In the genomic region with DNA sequence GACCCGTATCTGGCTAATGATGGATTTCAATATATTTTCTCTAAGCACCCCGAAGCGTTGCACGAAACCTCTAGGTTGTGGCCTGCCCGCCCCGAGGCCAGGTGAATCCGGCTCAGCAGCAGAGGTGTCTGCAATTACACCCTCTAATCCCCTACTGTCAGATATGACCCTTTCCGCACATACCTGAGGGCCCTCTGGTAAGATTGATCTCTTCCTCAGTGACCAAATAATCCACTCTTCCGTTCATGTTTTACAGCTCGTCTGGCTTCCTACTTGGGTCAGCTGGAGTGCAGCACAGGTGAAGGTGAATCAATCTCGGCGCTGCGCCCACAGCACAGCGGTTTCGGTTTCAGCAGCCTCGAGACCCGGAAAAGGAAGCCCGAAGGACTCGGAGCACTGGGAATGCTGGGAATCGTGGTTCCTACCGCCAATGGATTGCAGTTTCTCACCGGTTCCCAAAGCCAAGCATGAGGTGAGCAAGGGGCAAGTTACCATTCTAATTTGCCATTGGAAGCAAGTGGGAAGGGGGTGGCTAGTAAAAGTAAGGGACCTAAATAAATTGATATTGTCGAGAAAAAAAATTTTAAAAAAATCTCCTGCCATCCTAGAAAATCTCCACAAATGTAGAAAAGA, we compare ENCODE assay signal across 8 cellular contexts. TPM values are rescaled to one million over a fixed set of nuclear protein-coding genes. Genes with fewer than 3 reads are reported as not detected.
A peak's percentile ranks its signal among the peaks of the same experiment; 100 is the strongest.
DNase-seq lines count a peak whose midpoint lies in the region; ATAC-seq and TF ChIP-seq lines count a peak whose summit lies in the region.

A gene with protein sequence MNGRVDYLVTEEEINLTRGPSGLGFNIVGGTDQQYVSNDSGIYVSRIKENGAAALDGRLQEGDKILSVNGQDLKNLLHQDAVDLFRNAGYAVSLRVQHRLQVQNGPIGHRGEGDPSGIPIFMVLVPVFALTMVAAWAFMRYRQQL (minus strand): TSS at position 374 of the 633 bp plus-strand sequence. CDS start 127 bp downstream, at position 247.

- H3K4me2 ChIP-seq in neural progenitor cell = peak within 1 kb of the TSS; percentile 90

- ATAC-seq in gastroesophageal sphincter (peak; percentile 76), HG03457 (IDR thresholded peaks at IDR 0.05; ENCODE audit: unreplicated experiment) (no peak)

- H3K9ac ChIP-seq in neural progenitor cell = peak within 1 kb of the TSS; percentile 27

- H3F3A ChIP-seq in neural progenitor cell (ENCODE audit: low read depth) = no peaks in the 10 kb centered on the region

- peaks cover 46% of the 10 kb centered on the region for H3K79me2 ChIP-seq in neural progenitor cell (ENCODE audit: low read depth)

- H3K27ac ChIP-seq in gastroesophageal sphincter (peak within 1 kb of the TSS in 3 of 4 donors; percentile 21 to 78 (median 71)), neural progenitor cell (no peak within 1 kb of the TSS), stomach (peak within 1 kb of the TSS; percentile 59 to 91 (median 86))

- H3K4me3 ChIP-seq in GM12875 (ENCODE audit: low read depth, low read length) = peak within 1 kb of the TSS; percentile 49
- H3K4me3 ChIP-seq in gastroesophageal sphincter = peak within 1 kb of the TSS; percentile 75 to 86
- peak within 1 kb of the TSS; percentile 84 for H3K4me3 ChIP-seq in neural progenitor cell
- peak within 1 kb of the TSS; percentile 48 to 92 (median 70) for H3K4me3 ChIP-seq in stomach

- TF ChIP-seq POLR2A in gastroesophageal sphincter (IDR thresholded peaks at IDR 0.05) (no peak), stomach (IDR thresholded peaks at IDR 0.05) (no peak)

- H3K36me3 ChIP-seq in gastroesophageal sphincter = peaks cover 0 to 6% of the 10 kb centered on the region in 2 donors
- H3K36me3 ChIP-seq in neural progenitor cell = no peaks in the 10 kb centered on the region
- H3K36me3 ChIP-seq in stomach = peaks cover 0 to 13% (median 2%) of the 10 kb centered on the region in 4 donors

- H3K9me3 Mint-ChIP-seq in neural progenitor cell = no peaks in the 10 kb centered on the region

- peak within 1 kb of the TSS; percentile 96 for H2AFZ ChIP-seq in neural progenitor cell (replicated peaks)

- peaks cover 5% of the 10 kb centered on the region for H4K20me1 ChIP-seq in neural progenitor cell (ENCODE audit: low read depth)

- DNase-seq in HuH-7 (ENCODE audit: low spot score) = peak; percentile 79
- peak; percentile 79 for DNase-seq in RPMI8226
- peak; percentile 57 for DNase-seq in activated naive CD4-positive, alpha-beta T cell treated with Interleukin-2 at 50 U/mL for 16 hours
- peak; percentile 62 for DNase-seq in neural progenitor cell (ENCODE audit: low spot score)
- peak; percentile 90 for DNase-seq in stomach

- TF ChIP-seq EP300 in gastroesophageal sphincter (IDR thresholded peaks at IDR 0.05) (no peak), stomach (IDR thresholded peaks at IDR 0.05) (no peak)

- peak within 1 kb of the TSS; percentile 99 for H3K4me3 Mint-ChIP-seq in neural progenitor cell

- H3K27ac Mint-ChIP-seq in neural progenitor cell = peak within 1 kb of the TSS; percentile 74

- no peaks in the 10 kb centered on the region for H3K36me3 Mint-ChIP-seq in neural progenitor cell

- no peaks in the 10 kb centered on the region for H3K27me3 ChIP-seq in gastroesophageal sphincter
- no peaks in the 10 kb centered on the region for H3K27me3 ChIP-seq in neural progenitor cell
- H3K27me3 ChIP-seq in stomach = no peaks in the 10 kb centered on the region

- WGBS in gastroesophageal sphincter (ENCODE audit: low coverage in 1 of 2), 2 donors = 0% methylated on average over 13 to 20 of the region's 23 CpGs
- WGBS in stomach, 5 donors = 0 to 1% (median 1%) methylated on average over 23 of the region's 23 CpGs

- H3K27me3 Mint-ChIP-seq in neural progenitor cell (ENCODE audit: insufficient read depth, low read depth) = peaks cover 2% of the 10 kb centered on the region

- TF ChIP-seq CTCF in GM12875 (IDR thresholded peaks at IDR 0.05; ENCODE audit: borderline replicate concordance, insufficient read depth, low read depth, low read length) (no peak), gastroesophageal sphincter (IDR thresholded peaks at IDR 0.05) (peak in 1 of 4 experiments; percentile 7), neural progenitor cell (IDR thresholded peaks at IDR 0.05) (no peak), stomach (IDR thresholded peaks at IDR 0.05) (no peak)

- H3K9me3 ChIP-seq in gastroesophageal sphincter (no peaks in the 10 kb centered on the region), neural progenitor cell (ENCODE audit: low read depth) (no peaks in the 10 kb centered on the region), stomach (no peaks in the 10 kb centered on the region)

- peaks cover 6% of the 10 kb centered on the region for H3K4me1 Mint-ChIP-seq in neural progenitor cell

- intact Hi-C loops in stomach (cut with DNase I; ENCODE audit: low total_unique reads) = no loop called here

- peaks cover 0 to 27% (median 5%) of the 10 kb centered on the region in 3 donors for H3K4me1 ChIP-seq in gastroesophageal sphincter
- peaks cover 8% of the 10 kb centered on the region for H3K4me1 ChIP-seq in neural progenitor cell
- peaks cover 4 to 44% (median 22%) of the 10 kb centered on the region in 4 donors for H3K4me1 ChIP-seq in stomach

RNA-seq across cellular contexts. Expression of the gene that starts here (rescaled TPM):
- 10 to 100 TPM; 26.9 to 49.7 (median 46.1) TPM for total RNA-seq in gastroesophageal sphincter
- total RNA-seq in neural progenitor cell (ENCODE audit: low replicate concordance) = 20.1 and 25.9 TPM in 2 replicates
- 10 to 100 TPM; 11.1 to 44.6 (median 21.2) TPM for total RNA-seq in stomach
- 10 to 100 TPM; 10.2 to 21.2 (median 18.5) TPM for polyA plus RNA-seq in stomach
